ENCODE assay signal across 18 cellular contexts in genomic region chr2:185316383-185316782, GRCh38.
DNase-seq lines count a peak whose midpoint lies in the region; ATAC-seq and TF ChIP-seq lines count a peak whose summit lies in the region.
"Had no signal": no experiment of that assay in that cellular context is flagged by ENCODE, and none has a peak within 500 bp of the region (broad histone marks: within the 10 kb centered on the region; RNA-seq: fewer than 3 reads in every experiment).

No MANE protein-coding gene starts in this region.

- H3K9me3 Mint-ChIP-seq in CD14-positive monocyte = peaks cover 0 to 3% (median 0%) of the 10 kb centered on the region in 7 donors
- no peaks in the 10 kb centered on the region for H3K9me3 Mint-ChIP-seq in activated CD4-positive, alpha-beta T cell treated with anti-CD3 and anti-CD28 coated beads, Interleukin-2, amount 10 ng/mL, durations not matched to agents 24 days and 14 days
- H3K9me3 Mint-ChIP-seq: neural progenitor cell had no signal

- intact Hi-C loops in CD14-positive monocyte (cut with micrococcal nuclease) = no loop called here
- intact Hi-C loops in activated CD4-positive, alpha-beta T cell treated with anti-CD3 and anti-CD28 coated beads, Interleukin-2, amount 10 ng/mL, durations not matched to agents 24 days and 14 days (cut with micrococcal nuclease) = no loop called here

- peak; percentile 1 for DNase-seq in KBM-7
- no peak for DNase-seq in activated naive CD4-positive, alpha-beta T cell treated with anti-CD3 and anti-CD28 coated beads, Interleukin-2, amount 50 U/mL, for 16 hours
- DNase-seq in CD14-positive monocyte (ENCODE audit: low spot score) = no peak
- no peak for DNase-seq in NCI-H1048 (lab: John Stamatoyannopoulos, UW)
- DNase-seq in activated CD4-positive, alpha-beta T cell treated with anti-CD3 and anti-CD28 coated beads, Interleukin-2, amount 10 ng/mL, durations not matched to agents 24 days and 14 days = no peak
- DNase-seq: activated CD4-positive, alpha-beta T cell treated with anti-CD3 and anti-CD28 coated beads, Interleukin-2, amount 50 U/mL, for 4 hours; adrenal gland; BE2C; DMS 273 treated with DMSO at 0.1 percent for 48 hours; IMR-90; Right ventricle myocardium superior; substantia nigra had no signal

- no peak overlapping the region for H3K4me3 Mint-ChIP-seq in CD14-positive monocyte
- no peak overlapping the region for H3K4me3 Mint-ChIP-seq in activated CD4-positive, alpha-beta T cell treated with anti-CD3 and anti-CD28 coated beads, Interleukin-2, amount 10 ng/mL, durations not matched to agents 24 days and 14 days
- H3K4me3 Mint-ChIP-seq: activated T-helper 17 cell treated with anti-CD3 and anti-CD28 coated beads, Interleukin-2, amount 50 U/mL, for 72 hours; memory B cell; neural progenitor cell had no signal

- in situ Hi-C loops in KBM-7 (cut with MboI; ENCODE audit: low pct_unique_long_range_greater_than_20kb, low sequenced_read_pairs) = no loop called here

- no peaks in the 10 kb centered on the region for H3K4me1 Mint-ChIP-seq in CD14-positive monocyte
- H3K4me1 Mint-ChIP-seq in activated CD4-positive, alpha-beta T cell treated with anti-CD3 and anti-CD28 coated beads, Interleukin-2, amount 10 ng/mL, durations not matched to agents 24 days and 14 days = no peaks in the 10 kb centered on the region
- H3K4me1 Mint-ChIP-seq: activated T-helper 17 cell treated with anti-CD3 and anti-CD28 coated beads, Interleukin-2, amount 50 U/mL, for 72 hours; memory B cell; neural progenitor cell had no signal

- H3K36me3 Mint-ChIP-seq in CD14-positive monocyte = no peaks in the 10 kb centered on the region
- H3K36me3 Mint-ChIP-seq in activated CD4-positive, alpha-beta T cell treated with anti-CD3 and anti-CD28 coated beads, Interleukin-2, amount 10 ng/mL, durations not matched to agents 24 days and 14 days (ENCODE audit: low read depth) = no peaks in the 10 kb centered on the region
- H3K36me3 Mint-ChIP-seq: memory B cell, neural progenitor cell had no signal

- TF ChIP-seq CTCF in CD14-positive monocyte (IDR thresholded peaks at IDR 0.05) = no peak

- H3K27me3 Mint-ChIP-seq in CD14-positive monocyte (ENCODE audit: low read depth in 3 of 3) = no peaks in the 10 kb centered on the region
- H3K27me3 Mint-ChIP-seq in activated CD4-positive, alpha-beta T cell treated with anti-CD3 and anti-CD28 coated beads, Interleukin-2, amount 10 ng/mL, durations not matched to agents 24 days and 14 days = no peaks in the 10 kb centered on the region
- H3K27me3 Mint-ChIP-seq: activated T-helper 17 cell treated with anti-CD3 and anti-CD28 coated beads, Interleukin-2, amount 50 U/mL, for 72 hours; memory B cell had no signal

- no peak overlapping the region for H3K27ac Mint-ChIP-seq in CD14-positive monocyte
- no peak overlapping the region for H3K27ac Mint-ChIP-seq in activated CD4-positive, alpha-beta T cell treated with anti-CD3 and anti-CD28 coated beads, Interleukin-2, amount 10 ng/mL, durations not matched to agents 24 days and 14 days
- H3K27ac Mint-ChIP-seq: activated T-helper 17 cell treated with anti-CD3 and anti-CD28 coated beads, Interleukin-2, amount 50 U/mL, for 72 hours; memory B cell; neural progenitor cell had no signal

- peak; percentile 83 for ATAC-seq in GM18508 (IDR thresholded peaks at IDR 0.05; ENCODE audit: insufficient read depth, unreplicated experiment)
- ATAC-seq in GM19328 (IDR thresholded peaks at IDR 0.05; ENCODE audit: unreplicated experiment) = peak; percentile 77
- peak; percentile 85 for ATAC-seq in HG02870 (IDR thresholded peaks at IDR 0.05; ENCODE audit: unreplicated experiment)
- ATAC-seq: activated T-helper 17 cell treated with anti-CD3 and anti-CD28 coated beads, Interleukin-2, amount 50 U/mL, for 72 hours had no signal
